In genomic region chr15:29821416-29822099, GRCh38 we compare ENCODE assay signal across 8 cellular contexts. TPM values are rescaled to one million over a fixed set of nuclear protein-coding genes. Genes with fewer than 3 reads are reported as not detected.
DNase-seq lines count a peak whose midpoint lies in the region; ATAC-seq and TF ChIP-seq lines count a peak whose summit lies in the region.

No MANE protein-coding gene starts in this region.

- H3K4me3 Mint-ChIP-seq in Caco-2 (ENCODE audit: unreplicated experiment): peak overlapping the region; percentile 93

- BruUV-seq in Caco-2 (replicated peaks; lab: Mats Ljungman, UMichigan): no TSS peak

- TF ChIP-seq CTCF in Caco-2 (IDR thresholded peaks at IDR 0.05; ENCODE audit: insufficient read depth in 1 of 2, low read depth in 1 of 2, low read length in 1 of 2, severe bottlenecking in 1 of 2, unreplicated experiment in 1 of 2) (peak in 1 of 2 experiments; percentile 31), body of pancreas (IDR thresholded peaks at IDR 0.05) (peak in 5 of 7 experiments; percentile 6 to 48 (median 36))

- DNase-seq in Caco-2: peak; percentile 96 to 97
- peak; percentile 79 for DNase-seq in H7
- peak; percentile 13 for DNase-seq in NCI-H510A treated with DMSO at 0.1 percent for 48 hours (lab: John Stamatoyannopoulos, UW)
- peak; percentile 88 to 92 (median 90) for DNase-seq in body of pancreas
- no peak for DNase-seq in iPS DF 6.9 (ENCODE audit: low read depth, low spot score)
- DNase-seq in retina: peak; percentile 76

- intact Hi-C loops in Caco-2 (cut with micrococcal nuclease; ENCODE audit: unreplicated experiment) (loop anchor here (2.0 to 5.0 kb wide), 3 partner anchors 41 to 85 kb away; no protein-coding TSS in a partner anchor), body of pancreas (cut with DNase I) (no loop called here)

- no peaks in the 10 kb centered on the region for H3K27me3 ChIP-seq in Caco-2 (replicated peaks; ENCODE audit: control insufficient read depth, insufficient read depth, low read length)
- H3K27me3 ChIP-seq in H7 (ENCODE audit: control insufficient read depth, insufficient read depth, low read length): peaks cover 4% of the 10 kb centered on the region; the same call in 1 of the 2 replicates
- no peaks in the 10 kb centered on the region for H3K27me3 ChIP-seq in body of pancreas
- H3K27me3 ChIP-seq in iPS DF 6.9 (ENCODE audit: control insufficient read depth, insufficient read depth, low read length): no peaks in the 10 kb centered on the region

- H3K4me1 Mint-ChIP-seq in Caco-2 (ENCODE audit: low read depth, unreplicated experiment): peaks cover 15% of the 10 kb centered on the region

- no peaks in the 10 kb centered on the region for H3K9me3 Mint-ChIP-seq in Caco-2 (ENCODE audit: unreplicated experiment)

- H3K4me3 ChIP-seq in Caco-2 (ENCODE audit: low read depth, low read length) (peak overlapping the region; percentile 80), H7 (ENCODE audit: insufficient read depth, low read depth, low read length) (peak overlapping the region; percentile 95), body of pancreas (peak overlapping the region; percentile 48 to 51), iPS DF 6.9 (ENCODE audit: low read length) (peak overlapping the region; percentile 98)

- 1 to 2% methylated on average over 10 to 51 of the region's 79 CpGs for WGBS in body of pancreas, 2 donors
- no CpG with 5 or more reads among the region's 79 CpGs for WGBS in iPS DF 6.9 (ENCODE audit: insufficient coverage, insufficient read length)

- POLR2A ChIA-PET in Caco-2 (lab: Charles Lee): interaction anchor here (0.5 to 5.4 kb wide), 10 partner anchors 9 to 117 kb away, joined by 3 to 133 read pairs (median 4); no protein-coding TSS in a partner anchor

- TF ChIP-seq POLR2A in body of pancreas (IDR thresholded peaks at IDR 0.05): peak; percentile 91 to 98 (median 95)

- H3K36me3 ChIP-seq in Caco-2 (ENCODE audit: control insufficient read depth, insufficient read depth, low read length) (no peaks in the 10 kb centered on the region), H7 (replicated peaks; ENCODE audit: control insufficient read depth, insufficient read depth, low read length) (no peaks in the 10 kb centered on the region), body of pancreas (replicated peaks in 1 of 2; ENCODE audit: insufficient read depth in 1 of 2, low read depth in 2 of 2) (no peaks in the 10 kb centered on the region), iPS DF 6.9 (ENCODE audit: control insufficient read depth, insufficient read depth, low read length) (no peaks in the 10 kb centered on the region)

- H3K27ac Mint-ChIP-seq in Caco-2 (ENCODE audit: unreplicated experiment): peak overlapping the region; percentile 97

- CTCF ChIA-PET in Caco-2 (lab: Charles Lee): interaction anchor here (0.6 to 4.4 kb wide), 3 partner anchors 91 to 103 kb away, joined by 3 to 85 read pairs (median 4); no protein-coding TSS in a partner anchor

- no peaks in the 10 kb centered on the region for H3K27me3 Mint-ChIP-seq in Caco-2 (ENCODE audit: insufficient read depth, unreplicated experiment)

- ATAC-seq in body of pancreas: peak; percentile 80
- no peak for ATAC-seq in GM18520 (IDR thresholded peaks at IDR 0.05; ENCODE audit: unreplicated experiment)
- ATAC-seq in HG03520 (IDR thresholded peaks at IDR 0.05; ENCODE audit: unreplicated experiment): no peak

- H3K9me3 ChIP-seq in Caco-2: no peaks in the 10 kb centered on the region
- no peaks in the 10 kb centered on the region for H3K9me3 ChIP-seq in body of pancreas
- H3K9me3 ChIP-seq in iPS DF 6.9 (ENCODE audit: control insufficient read depth, insufficient read depth, low read length): no peaks in the 10 kb centered on the region

- H3K4me1 ChIP-seq in Caco-2 (peaks cover 20% of the 10 kb centered on the region), body of pancreas (peaks cover 25% of the 10 kb centered on the region), iPS DF 6.9 (ENCODE audit: control insufficient read depth, insufficient read depth, low read length) (no peaks in the 10 kb centered on the region)

- H3K36me3 Mint-ChIP-seq in Caco-2 (ENCODE audit: insufficient read depth, unreplicated experiment): peaks cover 51% of the 10 kb centered on the region

- H3K27ac ChIP-seq in body of pancreas: peak overlapping the region; percentile 96 to 100 (median 99)
- no peak overlapping the region for H3K27ac ChIP-seq in iPS DF 6.9 (ENCODE audit: low read length)

RNA-seq across cellular contexts. Expression of gene TJP1, which starts 0.7 kb away (rescaled TPM):
- total RNA-seq in Caco-2 (2022) (179 and 181 TPM in 2 replicates), body of pancreas (10 to 100 TPM; 68.7 to 70.9 TPM)
- 43.5 and 57.2 TPM in 2 replicates for total RNA-seq in H7 (2014; rRNA removed; shearing (Covaris generic))
